In genomic region chr17:43971436-43971835, GRCh38 we compare ENCODE assay signal across 5 cellular contexts. TPM values are rescaled to one million over a fixed set of nuclear protein-coding genes. Genes with fewer than 3 reads are reported as not detected.
"Had no signal": no experiment of that assay in that cellular context is flagged by ENCODE, and none has a peak within 500 bp of the region (broad histone marks: within the 10 kb centered on the region; RNA-seq: fewer than 3 reads in every experiment).

No MANE protein-coding gene starts in this region.

RNA-seq across cellular contexts. Expression of gene PYY, which starts 17.7 kb away (rescaled TPM):
- total RNA-seq: HepG2, HT-29, HT1080, IMR-90 had no signal
- polyA plus RNA-seq: IgD-negative memory B cell, IMR-90 had no signal

RNA-seq across cellular contexts. Expression of gene PPY, which starts 29.2 kb away (rescaled TPM):
- total RNA-seq: HepG2, HT-29, HT1080, IMR-90 had no signal
- polyA plus RNA-seq: HepG2, IgD-negative memory B cell, IMR-90 had no signal
